ENCODE assay signal across 25 cellular contexts in the genomic region with DNA sequence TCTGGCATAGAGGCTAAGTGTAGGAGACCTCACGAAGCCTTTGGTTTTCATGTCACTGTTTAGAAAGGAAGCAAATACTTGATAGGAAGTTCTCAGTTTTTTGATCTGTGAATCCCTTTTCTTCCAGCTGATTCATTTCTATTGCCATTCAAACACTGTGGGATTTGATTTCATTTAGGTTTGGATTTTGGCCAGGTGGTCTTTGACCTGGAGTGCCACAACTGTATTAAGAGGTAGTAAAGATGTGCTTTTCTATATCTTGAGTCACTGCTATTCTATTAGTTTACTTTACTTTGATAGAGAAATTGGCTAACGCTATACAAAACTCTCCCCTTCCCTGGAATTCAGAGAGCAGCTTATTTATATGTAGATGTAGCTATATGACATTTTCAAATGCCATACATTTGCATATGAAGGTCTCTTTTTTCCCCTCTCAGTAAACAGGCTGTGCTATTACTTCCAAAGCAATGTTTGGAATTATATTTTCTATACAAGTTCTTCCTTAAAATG.
"Had no signal": no experiment of that assay in that cellular context is flagged by ENCODE, and none has a peak within 500 bp of the region (broad histone marks: within the 10 kb centered on the region; RNA-seq: fewer than 3 reads in every experiment).

No MANE protein-coding gene starts in this region.

- FAIRE-seq: bronchial epithelial cell, K562 had no signal

- H3K36me3 ChIP-seq: ascending aorta, SJSA1 had no signal

- H3K9me3 ChIP-seq: ascending aorta, body of pancreas, SJSA1 had no signal

- DNase-seq: activated B cell treated with CpG ODN at 0.5 μM for 24 hours; activated CD4-positive, alpha-beta T cell treated with anti-CD3 and anti-CD28 coated beads for 1 hour; activated CD4-positive, alpha-beta T cell treated with anti-CD3 and anti-CD28 coated beads, Interleukin-2, amount 10 ng/mL, durations not matched to agents 24 days and 14 days; activated CD4-positive, alpha-beta T cell treated with anti-CD3 and anti-CD28 coated beads, Interleukin-2, amount 50 U/mL, for 48 hours; activated CD8-positive, alpha-beta memory T cell treated with anti-CD3 and anti-CD28 coated beads, Interleukin-2, amount 10 ng/mL, durations not matched to agents 7 days and 5 days; activated effector memory CD4-positive, alpha-beta T cell treated with anti-CD3 and anti-CD28 coated beads, Interleukin-2, amount 50 U/mL, for 16 hours; activated naive CD4-positive, alpha-beta T cell treated with Interleukin-2 at 50 U/mL for 16 hours; activated naive CD8-positive, alpha-beta T cell treated with anti-CD3 and anti-CD28 coated beads, Interleukin-2, amount 50 U/mL, for 24 hours; activated T-cell treated with anti-CD3 and anti-CD28 coated beads, Interleukin-2, amount 50 U/mL, for 4 hours; amniotic stem cell; body of pancreas; Karpas-422; NCI-H1105 treated with DMSO at 0.1 percent for 48 hours; NCI-H1436 treated with DMSO at 0.1 percent for 48 hours; NCI-H187; NCI-H2081 treated with DMSO at 0.1 percent for 48 hours; NCI-H446; NCI-H524; SHP77; SW 1271; T-helper 9 cell had no signal

- H3K27ac ChIP-seq: ascending aorta, body of pancreas, SJSA1 had no signal

- H3K27me3 ChIP-seq: ascending aorta, body of pancreas, SJSA1 had no signal

- H3K4me1 ChIP-seq: ascending aorta, body of pancreas had no signal

- H3K4me3 ChIP-seq: ascending aorta, body of pancreas, K562, SJSA1 had no signal
